Comparison of ENCODE assay signal across 11 cellular contexts in genomic region chr16:82699711-82700495, GRCh38.
A peak's percentile ranks its signal among the peaks of the same experiment; 100 is the strongest.
DNase-seq lines count a peak whose midpoint lies in the region; ATAC-seq, FAIRE-seq and TF ChIP-seq lines count a peak whose summit lies in the region.
"Had no signal": no experiment of that assay in that cellular context is flagged by ENCODE, and none has a peak within 500 bp of the region (broad histone marks: within the 10 kb centered on the region; RNA-seq: fewer than 3 reads in every experiment).

No MANE protein-coding gene starts in this region.

- FAIRE-seq in HepG2 (lab: Jason Lieb, UNC) = no peak
- FAIRE-seq: GM18507 had no signal

- intact Hi-C loops in HepG2 (cut with micrococcal nuclease; ENCODE audit: unreplicated experiment) = no loop called here
- intact Hi-C loops in aorta (cut with DNase I) = loop anchor here (5.0 kb wide), 5 partner anchors 37 to 312 kb away; no protein-coding TSS in a partner anchor
- intact Hi-C loops in esophagus muscularis mucosa (cut with DNase I) = no loop called here

- TF ChIP-seq CTCF in liver (IDR thresholded peaks at IDR 0.05; ENCODE audit: low read depth, low read length, missing input control) = no peak
- no peak for TF ChIP-seq CTCF in HepG2 (CRISPR knock-in tag; IDR thresholded peaks at IDR 0.05)
- no peak for TF ChIP-seq CTCF in cardiac fibroblast (IDR thresholded peaks at IDR 0.05; ENCODE audit: low read depth, low read length)
- TF ChIP-seq CTCF in kidney epithelial cell (IDR thresholded peaks at IDR 0.05; ENCODE audit: insufficient read depth, low read length, poor library complexity, severe bottlenecking) = no peak
- no peak for TF ChIP-seq CTCF in esophagus muscularis mucosa (IDR thresholded peaks at IDR 0.05)

- H3K27me3 ChIP-seq in liver (ENCODE audit: control insufficient read depth in 4 of 4, insufficient read depth in 4 of 4, low read length in 3 of 4) (no peaks in the 10 kb centered on the region), HepG2 (ENCODE audit: control insufficient read depth in 1 of 2, insufficient read depth in 2 of 2, low read length in 2 of 2) (no peaks in the 10 kb centered on the region; a peak in 1 of 5 replicates), kidney epithelial cell (ENCODE audit: control insufficient read depth, insufficient read depth, low read length) (no peaks in the 10 kb centered on the region), aorta (ENCODE audit: control insufficient read depth in 1 of 2, insufficient read depth in 2 of 2, low read length in 1 of 2) (no peaks in the 10 kb centered on the region), esophagus muscularis mucosa (no peaks in the 10 kb centered on the region)

- H3K4me3 ChIP-seq in liver (ENCODE audit: low read depth in 1 of 3, low read length in 3 of 3) (no peak overlapping the region), HepG2 (replicated peaks in 1 of 3; ENCODE audit: insufficient read depth in 1 of 3, low read depth in 2 of 3, low read length in 3 of 3) (no peak overlapping the region), cardiac fibroblast (replicated peaks in 1 of 2; ENCODE audit: low read depth in 2 of 2, low read length in 2 of 2) (no peak overlapping the region), kidney epithelial cell (ENCODE audit: low read depth, low read length) (no peak overlapping the region), aorta (ENCODE audit: low read length in 2 of 2) (no peak overlapping the region), esophagus muscularis mucosa (no peak overlapping the region)

- H3K9me3 ChIP-seq in liver (ENCODE audit: control insufficient read depth in 4 of 4, low read length in 3 of 4) = no peaks in the 10 kb centered on the region
- H3K9me3 ChIP-seq in HepG2 (ENCODE audit: low read length) = no peaks in the 10 kb centered on the region
- no peaks in the 10 kb centered on the region for H3K9me3 ChIP-seq in aorta (ENCODE audit: control insufficient read depth, low read length)
- no peaks in the 10 kb centered on the region for H3K9me3 ChIP-seq in esophagus muscularis mucosa

- H3K4me2 ChIP-seq in HepG2 (ENCODE audit: low read depth, low read length) = no peak overlapping the region

- no peak overlapping the region for H3K9ac ChIP-seq in liver (ENCODE audit: low read depth in 1 of 2, low read length in 2 of 2)
- no peak overlapping the region for H3K9ac ChIP-seq in HepG2 (ENCODE audit: insufficient read depth, low read depth, low read length)

- H3K27ac ChIP-seq in liver (ENCODE audit: low read depth in 1 of 2, low read length in 2 of 2) (peak overlapping the region in 1 of 2 donors; percentile 7), HepG2 (ENCODE audit: extremely low read length, insufficient read depth, low read length) (no peak overlapping the region), aorta (ENCODE audit: low read depth in 1 of 2, low read length in 2 of 2) (peak overlapping the region in 1 of 2 donors; percentile 73), esophagus muscularis mucosa (replicated peaks in 1 of 4) (peak overlapping the region in 2 of 4 donors; percentile 4 to 47)

- no peak overlapping the region for H2AFZ ChIP-seq in HepG2 (ENCODE audit: low read length)

- H3K4me1 ChIP-seq in liver (ENCODE audit: control insufficient read depth in 4 of 4, insufficient read depth in 4 of 4, low read length in 3 of 4) (no peaks in the 10 kb centered on the region), HepG2 (ENCODE audit: insufficient read depth, low read length) (no peaks in the 10 kb centered on the region), aorta (ENCODE audit: control insufficient read depth in 1 of 2, insufficient read depth in 2 of 2, low read length in 2 of 2) (peaks cover 9 to 10% of the 10 kb centered on the region in 2 donors), esophagus muscularis mucosa (peaks cover 17 to 48% (median 24%) of the 10 kb centered on the region in 4 donors)

- no peaks in the 10 kb centered on the region for H3K79me2 ChIP-seq in HepG2 (ENCODE audit: insufficient read depth, low read length)

- POLR2A ChIA-PET in HepG2 (lab: Yijun Ruan, JAX) = no interaction called here
- POLR2A ChIA-PET in HEK293T (lab: Yijun Ruan, JAX) = no interaction called here

- DNase-seq in HepG2 (ENCODE audit: low spot score) = no peak
- DNase-seq in cardiac fibroblast (ENCODE audit: low read depth in 2 of 2) = peak; percentile 92 to 93
- DNase-seq in kidney epithelial cell (ENCODE audit: low read depth) = peak; percentile 16
- DNase-seq in aorta = peak in 1 of 2 donors; percentile 52
- DNase-seq in stimulated activated CD4-positive, alpha-beta T cell treated with anti-CD3 and anti-CD28 coated beads, Interleukin-4, amount 100 ng/mL, for 4 hours = no peak
- no peak for DNase-seq in HEK293T (ENCODE audit: extremely low spot score)
- DNase-seq in esophagus muscularis mucosa (ENCODE audit: extremely low spot score) = no peak
- DNase-seq: activated effector memory CD4-positive, alpha-beta T cell treated with Interleukin-2 at 50 U/mL for 16 hours; NCI-H1417 had no signal

- H4K20me1 ChIP-seq in HepG2 (ENCODE audit: insufficient read depth, low read length) = no peaks in the 10 kb centered on the region

- in situ Hi-C loops in HepG2 (cut with HindIII; ENCODE audit: extremely low pct_ligation_motif_present, low pct_unique_long_range_greater_than_20kb) = no loop called here

- TF ChIP-seq RAD21 in liver (IDR thresholded peaks at IDR 0.05) (no peak), HepG2 (CRISPR knock-in tag; IDR thresholded peaks at IDR 0.05) (no peak)

- TF ChIP-seq POLR2A in HepG2 (IDR thresholded peaks at IDR 0.05; ENCODE audit: insufficient read depth in 1 of 2, low read depth in 2 of 2, low read length in 2 of 2) = no peak
- TF ChIP-seq POLR2A in esophagus muscularis mucosa (IDR thresholded peaks at IDR 0.05; ENCODE audit: low read depth) = no peak

- ATAC-seq in HepG2 (no peak), aorta (ENCODE audit: low FRiP score) (peak; percentile 86)

- whole genome bisulfite sequencing in liver = 69% methylated on average over 9 of the region's 9 CpGs
- 35% methylated on average over 9 of the region's 9 CpGs for WGBS in HepG2 (ENCODE audit: low lambda C conversion rate)
- WGBS in aorta, 2 donors = 16 to 18% methylated on average over 9 of the region's 9 CpGs
- 62% methylated on average over 9 of the region's 9 CpGs for WGBS in esophagus muscularis mucosa

- CTCF ChIA-PET in HepG2 (lab: Yijun Ruan, JAX; ENCODE audit: low intra/inter-chr PET ratio, low total read pairs) = no interaction called here
- CTCF ChIA-PET in HEK293T (lab: Yijun Ruan, JAX) = no interaction called here

- H3K36me3 ChIP-seq in liver (ENCODE audit: control insufficient read depth in 4 of 4, insufficient read depth in 3 of 4, low read depth in 1 of 4, low read length in 3 of 4) = no peaks in the 10 kb centered on the region
- H3K36me3 ChIP-seq in HepG2 (replicated peaks in 1 of 2; ENCODE audit: control insufficient read depth in 1 of 2, insufficient read depth in 2 of 2, low read length in 2 of 2) = no peaks in the 10 kb centered on the region
- H3K36me3 ChIP-seq in kidney epithelial cell (ENCODE audit: control insufficient read depth, insufficient read depth, low read length) = no peaks in the 10 kb centered on the region
- no peaks in the 10 kb centered on the region for H3K36me3 ChIP-seq in aorta (ENCODE audit: control insufficient read depth in 1 of 2, insufficient read depth in 2 of 2, low read length in 1 of 2)
- H3K36me3 ChIP-seq in esophagus muscularis mucosa = no peaks in the 10 kb centered on the region

- no peak for TF ChIP-seq EP300 in HepG2 (IDR thresholded peaks at IDR 0.05; ENCODE audit: low read depth in 2 of 2, low read length in 2 of 2)
- no peak for TF ChIP-seq EP300 in HepG2 (CRISPR knock-in tag; IDR thresholded peaks at IDR 0.05; ENCODE audit: borderline replicate concordance)
- TF ChIP-seq EP300 in esophagus muscularis mucosa (IDR thresholded peaks at IDR 0.05) = no peak

- no TSS peak for BruUV-seq in HepG2 (replicated peaks; lab: Mats Ljungman, UMichigan)

TF ChIP-seq in liver, 16 proteins besides CTCF, POLR2A, EP300 and RAD21 (continues in another document):
- TF ChIP-seq YY1 (IDR thresholded peaks at IDR 0.05) (no peak), EGR1 (IDR thresholded peaks at IDR 0.05; ENCODE audit: low read depth in 2 of 2) (no peak), ATF3 (IDR thresholded peaks at IDR 0.05) (no peak)

TF ChIP-seq in HepG2, 621 proteins besides CTCF, POLR2A, EP300 and RAD21:
- TF ChIP-seq HES4 (CRISPR knock-in tag; IDR thresholded peaks at IDR 0.05; ENCODE audit: borderline replicate concordance) (no peak), ZNF33B (CRISPR knock-in tag; IDR thresholded peaks at IDR 0.05) (no peak), DR1 (CRISPR knock-in tag; IDR thresholded peaks at IDR 0.05) (no peak), KAT2B (IDR thresholded peaks at IDR 0.05; ENCODE audit: borderline replicate concordance, low read depth, low read length) (no peak), HHEX (CRISPR knock-in tag; IDR thresholded peaks at IDR 0.05) (no peak), ZNF10 (CRISPR knock-in tag; IDR thresholded peaks at IDR 0.05; ENCODE audit: borderline replicate concordance, low read depth) (no peak), ZNF451 (CRISPR knock-in tag; IDR thresholded peaks at IDR 0.05) (no peak), ZNF792 (CRISPR knock-in tag; IDR thresholded peaks at IDR 0.05) (no peak), ZNF205 (CRISPR knock-in tag; IDR thresholded peaks at IDR 0.05) (no peak)

TF ChIP-seq in HEK293T, 16 proteins besides CTCF, POLR2A, EP300 and RAD21:
- TF ChIP-seq CTBP1 (IDR thresholded peaks at IDR 0.05; ENCODE audit: borderline replicate concordance) (no peak), HDGF (IDR thresholded peaks at IDR 0.05; ENCODE audit: borderline replicate concordance) (no peak), PKNOX1 (IDR thresholded peaks at IDR 0.05) (no peak), NFRKB (IDR thresholded peaks at IDR 0.05) (no peak), SP1 (IDR thresholded peaks at IDR 0.05) (no peak)

Comparison
In these comparisons a context has a peak if more than half of its experiments do, and no peak if none do; other contexts are left out.
1. DNase-seq: peak in cardiac fibroblast (2 of 2) and kidney epithelial cell (single experiment); none in HepG2 (single experiment), stimulated activated CD4-positive, alpha-beta T cell treated with anti-CD3 and anti-CD28 coated beads, Interleukin-4, amount 100 ng/mL, for 4 hours (0 of 2), HEK293T (single experiment) and esophagus muscularis mucosa (single experiment).
2. intact Hi-C loops: an anchor here in aorta (5.0 kb wide); none called in HepG2 and esophagus muscularis mucosa.